In genomic region chr11:762421-763072, GRCh38 we compare ENCODE assay signal across 9 cellular contexts. TPM values are rescaled to one million over a fixed set of nuclear protein-coding genes. Genes with fewer than 3 reads are reported as not detected.
A peak's percentile ranks its signal among the peaks of the same experiment; 100 is the strongest.
DNase-seq lines count a peak whose midpoint lies in the region; ATAC-seq, FAIRE-seq and TF ChIP-seq lines count a peak whose summit lies in the region.
"Had no signal": no experiment of that assay in that cellular context is flagged by ENCODE, and none has a peak within 500 bp of the region (broad histone marks: within the 10 kb centered on the region; RNA-seq: fewer than 3 reads in every experiment).

No MANE protein-coding gene starts in this region.

- H3K27me3 ChIP-seq in ascending aorta, result no peaks in the 10 kb centered on the region

- H3K27ac ChIP-seq in RWPE1, result peak overlapping the region; percentile 95
- H3K27ac ChIP-seq in epithelial cell of prostate, result peak overlapping the region; percentile 91
- H3K27ac ChIP-seq in ascending aorta, result no peak overlapping the region

- no peak overlapping the region for H3K4me3 Mint-ChIP-seq in osteocyte (ENCODE audit: unreplicated experiment)
- H3K4me3 Mint-ChIP-seq: memory B cell had no signal

- peak; percentile 21; the same call in 1 of the 2 replicates for TF ChIP-seq POLR2A in H54 (IDR thresholded peaks at IDR 0.05; ENCODE audit: low read depth, low read length)

- POLR2A ChIA-PET in RWPE1 (lab: Yijun Ruan, JAX; ENCODE audit: low non-redundant PET), result interaction anchor here (1.3 kb wide), 2 partner anchors 15 to 34 kb away, joined by 4 to 14 read pairs; partner anchors contain the start of gene TALDO1

- peaks cover 23% of the 10 kb centered on the region for H3K36me3 Mint-ChIP-seq in osteocyte (ENCODE audit: unreplicated experiment)

- CTCF ChIA-PET in RWPE1 (lab: Yijun Ruan, JAX), result interaction anchor here (0.6 to 3.0 kb wide), 5 partner anchors 15 to 134 kb away, joined by 3 to 10 read pairs (median 3); no protein-coding TSS in a partner anchor

- H3K9me3 ChIP-seq in ascending aorta, result no peaks in the 10 kb centered on the region

- no peaks in the 10 kb centered on the region for H3K27me3 Mint-ChIP-seq in osteocyte (ENCODE audit: unreplicated experiment)
- H3K27me3 Mint-ChIP-seq: memory B cell had no signal

- H3K36me3 ChIP-seq in ascending aorta, result peaks cover 82 to 85% of the 10 kb centered on the region in 2 donors

- intact Hi-C loops in ascending aorta (cut with DNase I), result no loop called here

- no peaks in the 10 kb centered on the region for H3K4me1 ChIP-seq in ascending aorta

- peak; percentile 37 for TF ChIP-seq CTCF in RWPE1 (conservative IDR thresholded peaks at IDR 0.05; ENCODE audit: low read depth)
- TF ChIP-seq CTCF in osteocyte (IDR thresholded peaks at IDR 0.05), result no peak
- no peak for TF ChIP-seq CTCF in ascending aorta (IDR thresholded peaks at IDR 0.05)

- FAIRE-seq in H54 (lab: Jason Lieb, UNC), result peak; percentile 60

- H3K9me3 Mint-ChIP-seq in osteocyte (ENCODE audit: unreplicated experiment), result no peaks in the 10 kb centered on the region
- H3K9me3 Mint-ChIP-seq: memory B cell had no signal

- H3K27ac Mint-ChIP-seq in osteocyte (ENCODE audit: unreplicated experiment), result peak overlapping the region; percentile 29
- H3K27ac Mint-ChIP-seq: memory B cell had no signal

- H3K4me1 Mint-ChIP-seq in osteocyte (ENCODE audit: unreplicated experiment), result peaks cover 7% of the 10 kb centered on the region
- H3K4me1 Mint-ChIP-seq: memory B cell had no signal

- no peak overlapping the region for H3K4me3 ChIP-seq in ascending aorta

- DNase-seq in Ammon's horn (ENCODE audit: low spot score) (peak; percentile 83), H54 (ENCODE audit: insufficient read length, low spot score) (peak; percentile 98), RWPE1 (ENCODE audit: low spot score) (peak; percentile 94), epithelial cell of prostate (ENCODE audit: low read depth, low spot score) (peak; percentile 49), osteocyte (ENCODE audit: extremely low spot score, unreplicated experiment) (no peak), NCI-H526 treated with DMSO at 0.1 percent for 48 hours (lab: John Stamatoyannopoulos, UW) (no peak), ascending aorta (ENCODE audit: low spot score in 2 of 2) (no peak)

- ATAC-seq in HG02870 (IDR thresholded peaks at IDR 0.05; ENCODE audit: unreplicated experiment), result no peak

RNA-seq across cellular contexts. Expression of gene GATD1, which starts 14.7 kb away (rescaled TPM):
- total RNA-seq in osteocyte (79.1 and 84.4 TPM in 2 replicates), ascending aorta (12.2 TPM)

RNA-seq across cellular contexts. Expression of gene TALDO1, which starts 15.3 kb away (rescaled TPM):
- total RNA-seq in osteocyte (156 and 171 TPM in 2 replicates), ascending aorta (245 TPM)

RNA-seq across cellular contexts. Expression of gene CEND1, which starts 27.3 kb away (rescaled TPM):
- total RNA-seq in osteocyte (0.21 and 0.27 TPM in 2 replicates), ascending aorta (not detected)

RNA-seq across cellular contexts. Expression of gene SLC25A22, which starts 35.5 kb away (rescaled TPM):
- total RNA-seq in osteocyte, result 18.7 and 19.7 TPM in 2 replicates
- 5.6 TPM for total RNA-seq in ascending aorta

RNA-seq across cellular contexts. Expression of gene PIDD1, which starts 42.5 kb away (rescaled TPM):
- total RNA-seq in osteocyte (13.4 and 15.6 TPM in 2 replicates), ascending aorta (7.1 TPM)

Comparison
In these comparisons a context has a peak if more than half of its experiments do, and no peak if none do; other contexts are left out.
1. DNase-seq: peak in Ammon's horn (single experiment), H54 (single experiment), RWPE1 (single experiment) and epithelial cell of prostate (single experiment); none in osteocyte (single experiment), NCI-H526 treated with DMSO at 0.1 percent for 48 hours (single experiment) and ascending aorta (0 of 2).
2. H3K27ac ChIP-seq: peak in RWPE1 (single experiment) and epithelial cell of prostate (single experiment); none in ascending aorta (0 of 2).